11 cellular contexts compared by ENCODE assay signal in the genomic region with DNA sequence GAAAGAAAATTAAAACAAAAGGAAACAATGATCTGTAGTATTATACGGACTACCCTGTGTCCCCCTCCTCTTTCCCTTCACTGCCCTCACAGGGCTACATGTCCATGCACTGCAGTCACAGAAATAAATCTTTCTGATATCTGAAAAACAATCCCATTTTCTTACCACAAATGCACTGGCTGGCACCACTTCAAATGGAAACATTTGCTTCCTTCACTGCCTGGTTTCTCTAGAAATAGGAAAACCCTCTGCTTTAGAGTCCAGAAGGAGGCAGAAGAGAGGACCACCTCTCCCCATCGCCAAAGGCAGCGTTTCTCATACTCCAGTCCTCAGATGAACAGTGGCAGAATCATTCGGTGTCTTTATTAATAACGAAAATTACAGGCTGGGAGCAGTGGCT.
"Had no signal": no experiment of that assay in that cellular context is flagged by ENCODE, and none has a peak within 500 bp of the region (broad histone marks: within the 10 kb centered on the region; RNA-seq: fewer than 3 reads in every experiment).

No MANE protein-coding gene starts in this region.

- H3K27ac ChIP-seq: GM23248, HL-60, KMS-11 had no signal

- H3K4me3 ChIP-seq: GM23248, HAP-1 had no signal

- H3K27ac Mint-ChIP-seq: HFFc6, IgD-negative memory B cell had no signal

- DNase-seq: GM23248, GOT3, H7, HFFc6, KBM-7 had no signal

- H3K9ac ChIP-seq: GM23248, KMS-11 had no signal

- H3K4me2 ChIP-seq: KMS-11 had no signal

- H3K27me3 Mint-ChIP-seq: IgD-negative memory B cell had no signal

- H3K36me3 ChIP-seq: HAP-1 had no signal

- H3K4me3 Mint-ChIP-seq: HFFc6, IgD-negative memory B cell had no signal

- H3K4me1 Mint-ChIP-seq: IgD-negative memory B cell had no signal

- H2AFZ ChIP-seq: GM23248 had no signal

- H3K4me1 ChIP-seq: HAP-1 had no signal

- H3K36me3 Mint-ChIP-seq: IgD-negative memory B cell had no signal

- ATAC-seq: HCT116, HepG2 had no signal

- H3K9me3 ChIP-seq: HAP-1 had no signal

- FAIRE-seq: HepG2 had no signal
